1 cellular context compared by ENCODE assay signal in the genomic region with DNA sequence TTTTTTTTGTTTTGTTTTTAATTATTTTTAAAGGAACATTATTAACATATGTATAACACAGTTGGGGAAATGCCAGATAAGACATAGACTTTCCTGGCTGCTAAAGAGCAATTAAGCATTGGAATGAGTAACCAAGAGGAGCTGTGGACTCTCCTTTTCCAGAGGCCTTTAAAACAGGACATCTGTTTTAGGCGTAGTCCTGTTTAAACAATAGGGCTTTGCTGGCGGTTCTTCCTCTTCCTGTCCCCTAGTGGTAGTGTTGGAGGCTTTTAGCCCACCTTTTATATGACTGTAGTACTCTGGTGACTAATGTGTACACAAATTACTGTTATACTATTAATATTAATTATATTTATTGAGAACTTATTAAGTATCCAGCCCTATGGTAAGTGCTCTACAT.
TF ChIP-seq lines count a peak whose summit lies in the region.

No MANE protein-coding gene starts in this region.

TF ChIP-seq in SK-N-SH, 30 proteins besides CTCF, POLR2A, EP300 and RAD21 (continued from another document):
- TF ChIP-seq, protein P1, sequence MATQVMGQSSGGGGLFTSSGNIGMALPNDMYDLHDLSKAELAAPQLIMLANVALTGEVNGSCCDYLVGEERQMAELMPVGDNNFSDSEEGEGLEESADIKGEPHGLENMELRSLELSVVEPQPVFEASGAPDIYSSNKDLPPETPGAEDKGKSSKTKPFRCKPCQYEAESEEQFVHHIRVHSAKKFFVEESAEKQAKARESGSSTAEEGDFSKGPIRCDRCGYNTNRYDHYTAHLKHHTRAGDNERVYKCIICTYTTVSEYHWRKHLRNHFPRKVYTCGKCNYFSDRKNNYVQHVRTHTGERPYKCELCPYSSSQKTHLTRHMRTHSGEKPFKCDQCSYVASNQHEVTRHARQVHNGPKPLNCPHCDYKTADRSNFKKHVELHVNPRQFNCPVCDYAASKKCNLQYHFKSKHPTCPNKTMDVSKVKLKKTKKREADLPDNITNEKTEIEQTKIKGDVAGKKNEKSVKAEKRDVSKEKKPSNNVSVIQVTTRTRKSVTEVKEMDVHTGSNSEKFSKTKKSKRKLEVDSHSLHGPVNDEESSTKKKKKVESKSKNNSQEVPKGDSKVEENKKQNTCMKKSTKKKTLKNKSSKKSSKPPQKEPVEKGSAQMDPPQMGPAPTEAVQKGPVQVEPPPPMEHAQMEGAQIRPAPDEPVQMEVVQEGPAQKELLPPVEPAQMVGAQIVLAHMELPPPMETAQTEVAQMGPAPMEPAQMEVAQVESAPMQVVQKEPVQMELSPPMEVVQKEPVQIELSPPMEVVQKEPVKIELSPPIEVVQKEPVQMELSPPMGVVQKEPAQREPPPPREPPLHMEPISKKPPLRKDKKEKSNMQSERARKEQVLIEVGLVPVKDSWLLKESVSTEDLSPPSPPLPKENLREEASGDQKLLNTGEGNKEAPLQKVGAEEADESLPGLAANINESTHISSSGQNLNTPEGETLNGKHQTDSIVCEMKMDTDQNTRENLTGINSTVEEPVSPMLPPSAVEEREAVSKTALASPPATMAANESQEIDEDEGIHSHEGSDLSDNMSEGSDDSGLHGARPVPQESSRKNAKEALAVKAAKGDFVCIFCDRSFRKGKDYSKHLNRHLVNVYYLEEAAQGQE (IDR thresholded peaks at IDR 0.05; ENCODE audit: low read depth, low read length), result no peak
- TF ChIP-seq FOSL2 (IDR thresholded peaks at IDR 0.05; ENCODE audit: borderline replicate concordance, low read depth), result no peak
- no peak for TF ChIP-seq FOXJ3 (CRISPR knock-in tag; IDR thresholded peaks at IDR 0.05)
- no peak for TF ChIP-seq POLR2AphosphoS5 (IDR thresholded peaks at IDR 0.05; ENCODE audit: low read depth, low read length)
- TF ChIP-seq NFIC (IDR thresholded peaks at IDR 0.05; ENCODE audit: borderline replicate concordance), result no peak
- no peak for TF ChIP-seq TEAD4 (IDR thresholded peaks at IDR 0.05; ENCODE audit: borderline replicate concordance, insufficient read depth)
- TF ChIP-seq MEF2A (IDR thresholded peaks at IDR 0.05; ENCODE audit: borderline replicate concordance, low read depth), result no peak
- no peak for TF ChIP-seq MAX (IDR thresholded peaks at IDR 0.05; ENCODE audit: low read depth)
- no peak for TF ChIP-seq RFX5 (IDR thresholded peaks at IDR 0.05; ENCODE audit: low read length)
- TF ChIP-seq SIN3A (IDR thresholded peaks at IDR 0.05; ENCODE audit: borderline replicate concordance, low read depth, low read length), result no peak
- no peak for TF ChIP-seq MXI1 (IDR thresholded peaks at IDR 0.05; ENCODE audit: low read depth, low read length)
